In the genomic region with DNA sequence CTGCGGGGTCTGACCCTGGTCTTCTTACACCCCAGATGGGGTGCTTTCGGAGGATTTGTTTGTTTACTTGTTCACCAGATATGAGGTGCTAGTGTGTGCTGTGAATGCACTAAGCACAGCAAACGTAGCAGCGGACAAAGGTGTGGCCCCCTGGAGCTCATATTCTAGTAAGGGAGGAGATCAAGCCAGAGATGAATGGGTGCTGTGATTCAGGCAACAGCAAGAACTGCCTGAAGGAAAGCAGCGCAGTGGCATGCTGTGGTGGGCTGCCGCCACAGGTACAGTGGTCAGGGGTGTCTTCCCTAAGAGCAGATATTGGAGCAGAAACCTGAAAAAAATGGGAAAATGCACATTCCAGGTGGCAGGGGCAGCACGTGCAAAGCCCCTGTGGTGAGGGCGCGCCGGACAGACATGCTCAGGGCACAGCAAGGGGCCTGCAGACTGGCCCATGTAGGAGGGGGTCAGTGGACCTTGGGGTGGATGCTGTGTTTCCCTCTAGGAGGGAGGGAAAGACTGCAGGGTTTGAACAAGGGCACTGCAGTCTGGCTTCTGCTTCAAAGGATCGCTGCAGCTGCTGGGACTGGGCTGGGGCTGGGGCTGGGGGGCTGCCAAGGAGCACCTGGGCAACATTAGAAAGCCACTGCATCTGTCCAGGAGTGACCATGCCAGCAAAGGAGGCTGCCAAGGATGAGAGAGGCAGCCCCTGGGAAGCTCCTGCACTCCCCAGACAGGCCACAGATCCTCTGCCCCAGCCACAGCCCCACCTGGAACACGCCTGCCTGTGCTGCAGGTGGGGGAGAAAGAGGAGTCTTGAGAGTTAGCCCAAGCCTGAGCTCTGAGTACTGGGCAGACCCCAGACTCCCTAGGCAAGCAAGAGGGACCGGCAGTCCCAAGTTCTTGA, we compare ENCODE assay signal across 10 cellular contexts. TPM values are rescaled to one million over a fixed set of nuclear protein-coding genes. Genes with fewer than 3 reads are reported as not detected.
A peak's percentile ranks its signal among the peaks of the same experiment; 100 is the strongest.
DNase-seq lines count a peak whose midpoint lies in the region; ATAC-seq and TF ChIP-seq lines count a peak whose summit lies in the region.
"Had no signal": no experiment of that assay in that cellular context is flagged by ENCODE, and none has a peak within 500 bp of the region (broad histone marks: within the 10 kb centered on the region; RNA-seq: fewer than 3 reads in every experiment).

No MANE protein-coding gene starts in this region.

- H3K4me1 ChIP-seq in endodermal cell (ENCODE audit: control insufficient read depth, insufficient read depth, low read length) (peaks cover 25% of the 10 kb centered on the region), upper lobe of right lung (peaks cover 69% of the 10 kb centered on the region)

- H3K27me3 Mint-ChIP-seq in endodermal cell (ENCODE audit: insufficient read depth): peaks cover 4% of the 10 kb centered on the region

- H3K4me3 ChIP-seq in endodermal cell (ENCODE audit: low read length) (no peak overlapping the region), upper lobe of right lung (peak overlapping the region; percentile 73)

- peak overlapping the region; percentile 11 for H3K9ac ChIP-seq in endodermal cell (ENCODE audit: extremely low read depth, low read length, poor library complexity, severe bottlenecking)

- H3K9me3 Mint-ChIP-seq in endodermal cell: no peaks in the 10 kb centered on the region

- H3K27ac ChIP-seq in endodermal cell (ENCODE audit: low read depth, low read length): peak overlapping the region; percentile 61
- peak overlapping the region; percentile 92 for H3K27ac ChIP-seq in upper lobe of right lung

- H3K4me3 Mint-ChIP-seq in endodermal cell: no peak overlapping the region

- no peaks in the 10 kb centered on the region for H3K36me3 Mint-ChIP-seq in endodermal cell (ENCODE audit: low read depth)

- TF ChIP-seq CTCF in endodermal cell (conservative IDR thresholded peaks at IDR 0.05) (no peak), upper lobe of right lung (IDR thresholded peaks at IDR 0.05) (no peak)

- intact Hi-C loops in upper lobe of right lung (cut with DNase I): no loop called here

- H3K36me3 ChIP-seq in endodermal cell (ENCODE audit: control insufficient read depth, insufficient read depth, low read length): no peaks in the 10 kb centered on the region
- peaks cover 16% of the 10 kb centered on the region for H3K36me3 ChIP-seq in upper lobe of right lung

- no peak for ATAC-seq in upper lobe of right lung

- H3K9me3 ChIP-seq in endodermal cell (ENCODE audit: control insufficient read depth, low read length) (no peaks in the 10 kb centered on the region), upper lobe of right lung (no peaks in the 10 kb centered on the region)

- no peaks in the 10 kb centered on the region for H3K27me3 ChIP-seq in endodermal cell (ENCODE audit: control insufficient read depth, insufficient read depth, low read length, poor library complexity, severe bottlenecking)
- H3K27me3 ChIP-seq in upper lobe of right lung: no peaks in the 10 kb centered on the region

- 87 to 89% methylated on average over 8 to 13 of the region's 13 CpGs for WGBS in endodermal cell (ENCODE audit: insufficient coverage in 1 of 2, insufficient read length in 1 of 2), 2 experiments

- peaks cover 38% of the 10 kb centered on the region for H3K4me1 Mint-ChIP-seq in endodermal cell

- peak overlapping the region; percentile 64 for H3K27ac Mint-ChIP-seq in endodermal cell

- DNase-seq in NCI-H1417 (lab: John Stamatoyannopoulos, UW) (peak in 2 of 3 experiments; percentile 71 to 77), NCI-H1417 treated with DMSO at 0.1 percent for 48 hours (lab: John Stamatoyannopoulos, UW) (no peak), endodermal cell (no peak), myocyte (ENCODE audit: low read depth) (peak; percentile 72), upper lobe of right lung (no peak), OCI-M2 (lab: John Stamatoyannopoulos, UW; ENCODE audit: unreplicated experiment) (no peak), SKM-1 treated with dmso at 0.1 percent for 144 hours (lab: John Stamatoyannopoulos, UW; ENCODE audit: unreplicated experiment) (no peak), AG08395 (ENCODE audit: low spot score) (no peak)
- DNase-seq: activated CD4-positive, alpha-beta T cell treated with anti-CD3 and anti-CD28 coated beads, Interleukin-2, amount 50 U/mL, for 1 hour; cortex of kidney had no signal

RNA-seq across cellular contexts. Expression of gene DEPP1, which starts 0.9 kb away (rescaled TPM):
- total RNA-seq in endodermal cell (1 to 10 TPM; 1.3 to 2.6 TPM), myocyte (37.4 and 55.5 TPM in 2 replicates), upper lobe of right lung (160 TPM)
- polyA plus RNA-seq in endodermal cell (2013, experiment 1 of 2): 0.89 TPM
- 1.2 TPM for polyA plus RNA-seq in endodermal cell (2013, experiment 2 of 2)
- 39.3 TPM for polyA plus RNA-seq in myocyte (2012)

RNA-seq across cellular contexts. Expression of gene RASSF4, which starts 19.9 kb away (rescaled TPM):
- 10 to 100 TPM in 1 of 2 donors, 1 to 10 TPM in 1; 5.2 to 14.1 TPM for total RNA-seq in endodermal cell
- polyA plus RNA-seq in endodermal cell (2013, experiment 1 of 2): 17.2 TPM
- polyA plus RNA-seq in endodermal cell (2013, experiment 2 of 2): 20.0 TPM
- total RNA-seq in myocyte: 608 and 1,159 TPM in 2 replicates
- polyA plus RNA-seq in myocyte (2012): 413 TPM
- 40.9 TPM for total RNA-seq in upper lobe of right lung

RNA-seq across cellular contexts. Expression of gene ZNF22, which starts 21.2 kb away (rescaled TPM):
- 10 to 100 TPM; 35.5 to 42.5 TPM for total RNA-seq in endodermal cell
- 59.3 TPM for polyA plus RNA-seq in endodermal cell (2013, experiment 1 of 2)
- 54.5 TPM for polyA plus RNA-seq in endodermal cell (2013, experiment 2 of 2)
- 25.2 and 25.9 TPM in 2 replicates for total RNA-seq in myocyte
- polyA plus RNA-seq in myocyte (2012): 6.3 TPM
- 26.9 TPM for total RNA-seq in upper lobe of right lung

Comparison
In these comparisons a context has a peak if more than half of its experiments do, and no peak if none do; other contexts are left out.
1. DNase-seq: peak in NCI-H1417 (2 of 3) and myocyte (single experiment); none in NCI-H1417 treated with DMSO at 0.1 percent for 48 hours (single experiment), endodermal cell (single experiment), upper lobe of right lung (single experiment), OCI-M2 (single experiment), SKM-1 treated with dmso at 0.1 percent for 144 hours (single experiment) and AG08395 (single experiment).
2. RNA of gene DEPP1, which starts 0.9 kb away (total RNA-seq): 160 TPM in upper lobe of right lung (single experiment) and 37.4 to 55.5 TPM in myocyte; 1.3 to 2.6 TPM in endodermal cell; every median in the first group is over 10 times any median in the second.
3. RNA of gene RASSF4, which starts 19.9 kb away (total RNA-seq): 608 to 1,159 TPM in myocyte; 40.9 TPM in upper lobe of right lung (single experiment) and 5.2 to 14.1 TPM in endodermal cell; every median in the first group is over 10 times any median in the second.